Comparison of ENCODE assay signal across 8 cellular contexts in the genomic region with DNA sequence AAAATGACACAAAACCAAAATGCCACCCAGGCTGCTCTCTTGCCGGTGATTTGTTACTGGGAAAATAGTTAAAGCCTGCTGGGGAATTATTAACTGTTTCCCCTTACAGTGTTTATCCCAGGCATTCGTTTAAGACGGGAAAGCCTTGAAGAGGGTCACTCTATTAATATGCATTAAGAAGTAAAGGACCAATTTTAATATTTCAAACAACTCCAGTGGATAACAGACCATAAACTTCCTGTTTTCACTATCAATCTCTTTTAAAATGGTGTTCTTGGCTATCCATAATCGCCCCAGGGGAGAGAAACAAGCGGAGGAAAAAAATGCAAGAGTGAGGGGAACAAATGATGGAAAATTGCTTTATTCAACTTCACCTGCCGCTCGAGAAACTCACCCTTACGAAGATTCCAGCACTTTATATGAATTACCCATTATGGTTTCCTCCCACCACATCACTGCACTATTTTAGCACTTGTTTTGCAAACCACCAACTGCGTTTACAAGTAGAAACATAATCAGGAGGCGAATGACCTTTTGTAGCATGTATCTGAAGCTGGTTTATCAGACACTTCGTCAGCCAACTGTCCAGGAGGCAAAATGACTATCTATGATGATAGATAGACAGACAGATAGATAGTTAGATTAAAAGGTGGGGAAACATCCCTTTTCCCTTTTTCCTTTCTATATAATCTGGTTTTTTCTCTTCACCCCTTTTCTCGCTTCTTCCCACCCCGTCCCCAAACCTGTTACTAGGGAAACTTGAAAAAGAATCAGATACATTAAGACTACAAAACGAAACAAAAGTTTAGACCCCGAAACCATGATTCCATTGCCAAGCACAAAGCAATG. TPM values are rescaled to one million over a fixed set of nuclear protein-coding genes. Genes with fewer than 3 reads are reported as not detected.
DNase-seq lines count a peak whose midpoint lies in the region; ATAC-seq and TF ChIP-seq lines count a peak whose summit lies in the region.

No MANE protein-coding gene starts in this region.

- no peaks in the 10 kb centered on the region for H3K36me3 ChIP-seq in effector memory CD4-positive, alpha-beta T cell (ENCODE audit: control insufficient read depth, insufficient read depth, low read length)
- H3K36me3 ChIP-seq in osteoblast (ENCODE audit: insufficient read depth, low read length), result no peaks in the 10 kb centered on the region

- H3K79me2 ChIP-seq in osteoblast (ENCODE audit: insufficient read depth, low read length), result no peaks in the 10 kb centered on the region

- H4K20me1 ChIP-seq in osteoblast (ENCODE audit: insufficient read depth, low read length), result no peaks in the 10 kb centered on the region

- TF ChIP-seq CTCF in osteoblast (IDR thresholded peaks at IDR 0.05; ENCODE audit: extremely low read depth, low read depth, low read length), result no peak

- no peak for ATAC-seq in HG02973 (IDR thresholded peaks at IDR 0.05; ENCODE audit: unreplicated experiment)

- H3K27ac ChIP-seq in effector memory CD4-positive, alpha-beta T cell (ENCODE audit: insufficient read depth, low read length, poor library complexity, severe bottlenecking), result no peak overlapping the region
- no peak overlapping the region for H3K27ac ChIP-seq in osteoblast (ENCODE audit: low read depth, low read length)

- peak overlapping the region; percentile 90 for H2AFZ ChIP-seq in osteoblast (ENCODE audit: low read length)

- H3K27me3 ChIP-seq in effector memory CD4-positive, alpha-beta T cell (replicated peaks; ENCODE audit: control insufficient read depth, insufficient read depth, low read length, poor library complexity, severe bottlenecking), result no peaks in the 10 kb centered on the region
- H3K27me3 ChIP-seq in osteoblast (ENCODE audit: insufficient read depth, low read length), result peaks cover 39% of the 10 kb centered on the region

- in situ Hi-C loops in Caki2 (cut with HindIII; ENCODE audit: low pct_unique_long_range_greater_than_20kb, low sequenced_read_pairs), result no loop called here

- no peaks in the 10 kb centered on the region for H3K4me1 ChIP-seq in effector memory CD4-positive, alpha-beta T cell (ENCODE audit: control insufficient read depth, insufficient read depth, low read length, poor library complexity, severe bottlenecking)
- peaks cover 2% of the 10 kb centered on the region for H3K4me1 ChIP-seq in osteoblast (ENCODE audit: insufficient read depth, low read length)

- H3K4me3 ChIP-seq in effector memory CD4-positive, alpha-beta T cell (ENCODE audit: insufficient read depth, low read depth, low read length, poor library complexity, severe bottlenecking), result peak overlapping the region; percentile 52
- peak overlapping the region; percentile 71 for H3K4me3 ChIP-seq in osteoblast (ENCODE audit: insufficient read depth, low read length)

- no peaks in the 10 kb centered on the region for H3K9me3 ChIP-seq in effector memory CD4-positive, alpha-beta T cell (ENCODE audit: control insufficient read depth, low read length)
- no peaks in the 10 kb centered on the region for H3K9me3 ChIP-seq in osteoblast (ENCODE audit: low read depth, low read length)

- peak; percentile 4 for DNase-seq in Caki2 (ENCODE audit: low read depth)
- DNase-seq in NCI-H69 (lab: John Stamatoyannopoulos, UW), result peak; percentile 41
- DNase-seq in effector memory CD4-positive, alpha-beta T cell, result no peak
- peak; percentile 77 for DNase-seq in osteoblast (ENCODE audit: insufficient read length, low spot score, missing footprints)
- no peak for DNase-seq in HK-2 (ENCODE audit: unreplicated experiment)
- no peak for DNase-seq in D341Med (ENCODE audit: low spot score)
- DNase-seq in DMS 273 treated with DMSO at 0.1 percent for 48 hours (lab: John Stamatoyannopoulos, UW), result no peak

- H3K4me2 ChIP-seq in osteoblast (ENCODE audit: insufficient read depth, low read length), result peak overlapping the region; percentile 91

RNA-seq across cellular contexts. Expression of a gene that starts 1.2 kb away (rescaled TPM):
- 0.24 TPM in 1 of 2 replicates, not detected in the other for total RNA-seq in Caki2 (2014; rRNA removed; shearing (Covaris generic); ENCODE audit: low replicate concordance)
- not detected in 2 replicates for total RNA-seq in osteoblast

Comparison
In these comparisons a context has a peak if more than half of its experiments do, and no peak if none do; other contexts are left out.
1. DNase-seq: peak in Caki2 (single experiment), NCI-H69 (single experiment) and osteoblast (single experiment); none in effector memory CD4-positive, alpha-beta T cell (0 of 3), HK-2 (single experiment), D341Med (single experiment) and DMS 273 treated with DMSO at 0.1 percent for 48 hours (single experiment).